Comparison of ENCODE assay signal across 10 cellular contexts in the genomic region with DNA sequence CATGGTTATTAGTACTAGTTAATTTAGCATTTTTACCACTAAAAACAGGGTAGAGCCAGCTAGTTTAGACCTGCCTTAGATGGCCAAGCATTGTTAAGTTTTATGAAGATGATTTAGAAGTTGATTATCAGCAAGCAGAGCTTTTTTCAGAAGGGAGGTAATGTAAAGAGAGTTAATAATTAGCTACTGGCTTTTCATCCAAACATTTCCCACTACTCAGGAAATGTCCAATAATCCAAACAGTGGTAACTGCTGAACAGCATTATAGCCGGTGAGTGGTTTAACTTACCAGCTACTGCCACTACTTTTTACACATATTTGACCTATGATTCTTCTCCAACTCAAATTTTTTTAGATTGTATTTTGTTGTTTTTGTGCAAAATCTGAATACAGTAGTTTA. TPM values are rescaled to one million over a fixed set of nuclear protein-coding genes. Genes with fewer than 3 reads are reported as not detected.
DNase-seq lines count a peak whose midpoint lies in the region; ATAC-seq, FAIRE-seq and TF ChIP-seq lines count a peak whose summit lies in the region.
"Had no signal": no experiment of that assay in that cellular context is flagged by ENCODE, and none has a peak within 500 bp of the region (broad histone marks: within the 10 kb centered on the region; RNA-seq: fewer than 3 reads in every experiment).

No MANE protein-coding gene starts in this region.

- H3K27ac ChIP-seq in GM23338 (ENCODE audit: low read depth) (no peak overlapping the region), kidney (ENCODE audit: low read depth in 2 of 2, low read length in 2 of 2) (peak overlapping the region; percentile 18 to 95), spleen (peak overlapping the region; percentile 73 to 95 (median 92))

- intact Hi-C loops in kidney (cut with DNase I) (loop anchor here (10.0 kb wide), 1 partner anchor 115 kb away; no protein-coding TSS in a partner anchor), spleen (cut with DNase I; ENCODE audit: low total_unique reads) (no loop called here)

- peaks cover 6% of the 10 kb centered on the region for H3K27me3 Mint-ChIP-seq in GM23338 (ENCODE audit: insufficient read depth, low read depth, poor library complexity)

- H3K9me3 ChIP-seq in kidney (ENCODE audit: control insufficient read depth in 1 of 2, low read length in 2 of 2) (no peaks in the 10 kb centered on the region), spleen (no peaks in the 10 kb centered on the region)

- peak overlapping the region; percentile 94 for H3K4me3 Mint-ChIP-seq in GM23338

- H3F3A ChIP-seq in GM23338 (replicated peaks; ENCODE audit: low read depth) = 0 out of 2 replicates have a peak, but pooled peaks cover 6% of the 10 kb centered on the region

- DNase-seq in GM23338 (ENCODE audit: low spot score) (no peak), kidney (no peak), spleen (no peak), NCI-H1436 treated with DMSO at 0.1 percent for 48 hours (lab: John Stamatoyannopoulos, UW) (no peak), NCI-H774 (lab: John Stamatoyannopoulos, UW) (no peak), COLO668 (lab: John Stamatoyannopoulos, UW; ENCODE audit: unreplicated experiment) (no peak)
- no peak for DNase-seq in effector CD8-positive, alpha-beta T cell (lab: John Stamatoyannopoulos, UW)
- DNase-seq: activated naive CD4-positive, alpha-beta T cell treated with Interleukin-2 at 50 U/mL for 16 hours; NCI-H187 treated with DMSO at 0.1 percent for 48 hours had no signal

- no peaks in the 10 kb centered on the region for H3K9me2 ChIP-seq in GM23338 (ENCODE audit: insufficient read depth)

- no peaks in the 10 kb centered on the region for H3K36me3 Mint-ChIP-seq in GM23338 (ENCODE audit: low read depth)

- H3K4me1 ChIP-seq in GM23338 (ENCODE audit: insufficient read depth) (peaks cover 13% of the 10 kb centered on the region), kidney (ENCODE audit: control insufficient read depth in 1 of 2, insufficient read depth in 1 of 2, low read depth in 1 of 2, low read length in 2 of 2) (peaks cover 0 to 8% of the 10 kb centered on the region in 2 donors), spleen (peaks cover 0 to 48% (median 23%) of the 10 kb centered on the region in 6 donors)

- H4K20me1 ChIP-seq in GM23338 (replicated peaks; ENCODE audit: insufficient read depth) = no peaks in the 10 kb centered on the region

- H3K4me1 Mint-ChIP-seq in GM23338 = peaks cover 22% of the 10 kb centered on the region

- H3K27me3 ChIP-seq in GM23338 (ENCODE audit: insufficient read depth) (no peaks in the 10 kb centered on the region), spleen (replicated peaks in 1 of 7) (peaks cover 0 to 43% (median 6%) of the 10 kb centered on the region in 7 donors)

- no peaks in the 10 kb centered on the region; the same call in 1 of the 2 replicates for H3K79me2 ChIP-seq in GM23338 (replicated peaks; ENCODE audit: insufficient read depth)

- H3K9ac ChIP-seq in kidney (ENCODE audit: low read length in 2 of 2) = peak overlapping the region; percentile 71 to 72

- TF ChIP-seq CTCF in GM23338 (conservative IDR thresholded peaks at IDR 0.05; ENCODE audit: low read depth in 2 of 2) (no peak), WI38 (IDR thresholded peaks at IDR 0.05; ENCODE audit: low read depth, low read length) (no peak), kidney (IDR thresholded peaks at IDR 0.05; ENCODE audit: borderline replicate concordance, extremely low read depth, insufficient read depth) (no peak), spleen (IDR thresholded peaks at IDR 0.05 in 8 of 11, conservative IDR thresholded peaks at IDR 0.05 in 3 of 11) (no peak)

- H3K36me3 ChIP-seq in GM23338 (ENCODE audit: insufficient read depth) (no peaks in the 10 kb centered on the region), kidney (ENCODE audit: control insufficient read depth in 1 of 2, insufficient read depth in 2 of 2, low read length in 2 of 2) (no peaks in the 10 kb centered on the region), spleen (no peaks in the 10 kb centered on the region)

- ATAC-seq in GM23338 = no peak

- no peaks in the 10 kb centered on the region for H3K9me3 Mint-ChIP-seq in GM23338

- FAIRE-seq in kidney (lab: Jason Lieb, UNC) = no peak

- H3K4me3 ChIP-seq in GM23338 (peak overlapping the region; percentile 75), WI38 (ENCODE audit: low read depth, low read length) (peak overlapping the region; percentile 82), kidney (ENCODE audit: low read length in 2 of 2) (peak overlapping the region; percentile 77 to 89), spleen (peak overlapping the region; percentile 48 to 80 (median 58))

- no peak overlapping the region for H2AFZ ChIP-seq in GM23338

- 43 to 76% (median 59%) methylated on average over 1 of the region's 1 CpG for WGBS in spleen, 5 donors

- peak overlapping the region; percentile 88 for H3K4me2 ChIP-seq in GM23338

- TF ChIP-seq POLR2A in spleen (IDR thresholded peaks at IDR 0.05) = no peak

- no peak overlapping the region for H3K27ac Mint-ChIP-seq in GM23338

TF ChIP-seq in GM23338, 12 proteins besides CTCF, POLR2A, EP300 and RAD21:
- TF ChIP-seq CREB1 (CRISPR knock-in tag; IDR thresholded peaks at IDR 0.05; ENCODE audit: low read depth) = no peak
TF ChIP-seq in GM23338: peak in this region for 0.

RNA-seq across cellular contexts. Expression of a gene that starts 1.7 kb away (rescaled TPM):
- total RNA-seq in GM23338 (2014; rRNA removed; shearing (Covaris generic)) = 4.9 and 12.0 TPM in 2 replicates
- polyA plus RNA-seq in GM23338 (2016; fragmentation: Nextera tagmentation; extraction: Ambion mirVana) (1.8 and 2.6 TPM in 2 replicates), kidney (ENCODE audit: insufficient read depth, low read depth, low replicate concordance) (13.3 TPM), spleen (10 to 100 TPM in 1 of 3 donors, 1 to 10 TPM in 2; 8.3 to 17.0 (median 9.0) TPM)
- total RNA-seq in kidney (65.6 TPM), spleen (100 to 1,000 TPM; 197 to 505 (median 301) TPM)

RNA-seq across cellular contexts. Expression of a gene that starts 1.7 kb away (rescaled TPM):
- 15.2 and 15.6 TPM in 2 replicates for total RNA-seq in GM23338 (2014; rRNA removed; shearing (Covaris generic))
- 13.6 and 13.8 TPM in 2 replicates for polyA plus RNA-seq in GM23338 (2016; fragmentation: Nextera tagmentation; extraction: Ambion mirVana)
- 38.7 TPM for total RNA-seq in kidney
- polyA plus RNA-seq in kidney (ENCODE audit: insufficient read depth, low read depth, low replicate concordance) = 29.6 TPM
- 100 to 1,000 TPM in 3 of 7 donors, 10 to 100 TPM in 4; 41.0 to 169 (median 92.9) TPM for total RNA-seq in spleen
- polyA plus RNA-seq in spleen = 10 to 100 TPM; 10.4 to 24.2 (median 17.7) TPM
